ENCODE assay signal across 32 cellular contexts in genomic region chr5:159406571-159406970, GRCh38.
"Had no signal": no experiment of that assay in that cellular context is flagged by ENCODE, and none has a peak within 500 bp of the region (broad histone marks: within the 10 kb centered on the region; RNA-seq: fewer than 3 reads in every experiment).

No MANE protein-coding gene starts in this region.

- H3K4me3 ChIP-seq: neural progenitor cell, ovary, psoas muscle, right lobe of liver, sigmoid colon, skin epidermis, smooth muscle cell, spleen, suprapubic skin, testis, tibial artery, transverse colon, upper lobe of right lung, uterus had no signal

- ATAC-seq: natural killer cell; psoas muscle; right cardiac atrium; right lobe of liver; stimulated activated naive CD8-positive, alpha-beta T cell treated with anti-CD3 and anti-CD28 coated beads, Interleukin-15, amount 100 ng/mL, for 72 hours; upper lobe of right lung had no signal

- H3K4me1 ChIP-seq: parathyroid adenoma, psoas muscle, right lobe of liver, sigmoid colon, testis, transverse colon, upper lobe of right lung, uterus had no signal

- H3K27ac Mint-ChIP-seq: natural killer cell; nephron; progenitor cell of endocrine pancreas; stimulated activated memory B cell treated with anti-CD40 and anti-IgM and Interleukin-4, amounts not matched to agents 10 μg/mL and 1 μg/mL and 100 μg/mL, for 72 hours; type B pancreatic cell had no signal

- H3K27me3 Mint-ChIP-seq: stimulated activated memory B cell treated with anti-CD40 and anti-IgM and Interleukin-4, amounts not matched to agents 10 μg/mL and 1 μg/mL and 100 μg/mL, for 72 hours had no signal

- H3K9ac ChIP-seq: neural progenitor cell, parathyroid adenoma had no signal

- H3K79me2 ChIP-seq: parathyroid adenoma had no signal

- H3K36me3 ChIP-seq: neural progenitor cell, ovary, right lobe of liver, sigmoid colon, spleen, suprapubic skin, tibial artery, transverse colon, upper lobe of right lung, uterus had no signal

- DNase-seq: natural killer cell; occipital lobe; ovary; posterior cingulate gyrus; psoas muscle; right cardiac atrium; right lobe of liver; sigmoid colon; spleen; stimulated activated CD4-positive, alpha-beta T cell treated with anti-CD3 and anti-CD28 coated beads, Interleukin-12 subunit alpha, Interleukin-12 subunit beta, amount 100 ng/mL, for 4 hours; stimulated activated CD4-positive, alpha-beta T cell treated with anti-CD3 and anti-CD28 coated beads, Interleukin-1b, Interleukin-23, amount 100 ng/mL, for 48 hours; stimulated activated CD4-positive, alpha-beta T cell treated with anti-CD3 and anti-CD28 coated beads, Interleukin-4, amount 100 ng/mL, for 1 hour; stimulated activated CD4-positive, alpha-beta T cell treated with anti-CD3 and anti-CD28 coated beads, Interleukin-4, amount 100 ng/mL, for 4 hours; stimulated activated CD8-positive, alpha-beta memory T cell treated with anti-CD3 and anti-CD28 coated beads, Interleukin-4, amount 100 ng/mL, for 48 hours; stimulated activated naive CD4-positive, alpha-beta T cell; stimulated activated naive CD8-positive, alpha-beta T cell treated with anti-CD3 and anti-CD28 coated beads, Interleukin-15, amount 100 ng/mL, for 72 hours; stimulated activated naive CD8-positive, alpha-beta T cell treated with anti-CD3 and anti-CD28 coated beads, Interleukin-15, Interleukin-2, amounts not matched to agents 100 U/mL and 50 U/mL, for 24 hours; substantia nigra; testis; tibial artery; transverse colon; upper lobe of right lung; uterus had no signal

- H3K36me3 Mint-ChIP-seq: neural progenitor cell; stimulated activated memory B cell treated with anti-CD40 and anti-IgM and Interleukin-4, amounts not matched to agents 10 μg/mL and 1 μg/mL and 100 μg/mL, for 72 hours; type B pancreatic cell had no signal

- H3K4me2 ChIP-seq: neural progenitor cell, smooth muscle cell had no signal

- H3K27ac ChIP-seq: neural progenitor cell, ovary, parathyroid adenoma, psoas muscle, right lobe of liver, sigmoid colon, skin epidermis, spleen, suprapubic skin, testis, tibial artery, transverse colon, upper lobe of right lung, uterus had no signal

- H3K27me3 ChIP-seq: neural progenitor cell, ovary, right lobe of liver, sigmoid colon, spleen, testis, transverse colon, upper lobe of right lung, uterus had no signal

- H3K4me3 Mint-ChIP-seq: natural killer cell; nephron; neural progenitor cell; stimulated activated memory B cell treated with anti-CD40 and anti-IgM and Interleukin-4, amounts not matched to agents 10 μg/mL and 1 μg/mL and 100 μg/mL, for 72 hours; stimulated activated naive CD8-positive, alpha-beta T cell treated with anti-CD3 and anti-CD28 coated beads, Interleukin-15, amount 100 ng/mL, for 72 hours; type B pancreatic cell had no signal

- H3K9me3 ChIP-seq: ovary, psoas muscle, right lobe of liver, sigmoid colon, spleen, suprapubic skin, testis, tibial artery, transverse colon, upper lobe of right lung, uterus had no signal

- H3K9me3 Mint-ChIP-seq: natural killer cell; nephron; neural progenitor cell; stimulated activated memory B cell treated with anti-CD40 and anti-IgM and Interleukin-4, amounts not matched to agents 10 μg/mL and 1 μg/mL and 100 μg/mL, for 72 hours; stimulated activated naive CD8-positive, alpha-beta T cell treated with anti-CD3 and anti-CD28 coated beads, Interleukin-15, amount 100 ng/mL, for 72 hours; type B pancreatic cell had no signal

- H2AFZ ChIP-seq: neural progenitor cell, parathyroid adenoma had no signal
